ENCODE assay signal across 1 cellular context in the genomic region with DNA sequence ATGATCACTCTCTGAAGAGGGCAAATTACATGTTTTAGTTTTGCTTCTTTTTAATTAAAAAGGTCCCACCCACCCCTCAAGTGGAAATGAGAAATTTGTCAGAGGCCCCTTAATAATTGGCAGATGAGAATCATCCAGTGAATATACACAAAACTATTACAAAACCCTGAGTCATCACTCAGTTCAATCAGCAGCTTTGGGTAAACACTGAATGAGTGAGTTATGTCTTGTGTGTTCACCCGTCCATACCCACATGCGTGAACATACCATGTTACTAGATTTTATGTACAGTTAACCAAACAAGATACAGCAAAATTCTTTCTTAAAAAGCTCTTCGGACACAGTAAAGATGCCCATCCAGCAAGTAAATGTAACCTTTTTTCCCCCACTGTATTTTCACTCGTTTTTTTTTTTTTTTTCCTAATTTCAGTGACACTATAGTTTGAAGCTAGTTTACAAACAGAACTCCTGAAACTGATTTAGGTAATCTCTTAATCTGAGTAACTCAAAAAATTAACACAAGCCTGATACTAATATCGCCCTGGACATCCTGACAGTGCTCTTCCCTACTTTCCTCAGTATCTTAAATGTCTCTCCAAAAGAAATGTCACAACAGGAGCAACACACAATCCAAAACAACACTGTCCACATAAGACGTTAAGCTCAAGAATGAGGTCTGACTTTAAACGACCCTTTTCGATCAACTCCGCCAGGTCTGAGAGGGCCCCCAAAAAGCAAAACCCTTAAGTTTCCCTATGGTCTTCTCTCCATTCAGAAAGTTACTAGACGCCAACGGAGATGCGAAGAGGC.
A peak's percentile ranks its signal among the peaks of the same experiment; 100 is the strongest.
TF ChIP-seq lines count a peak whose summit lies in the region.

No MANE protein-coding gene starts in this region.

TF ChIP-seq in K562, 482 proteins besides CTCF, POLR2A, EP300 and RAD21 (continued from another document and continues in another):
- TF ChIP-seq, protein P1, sequence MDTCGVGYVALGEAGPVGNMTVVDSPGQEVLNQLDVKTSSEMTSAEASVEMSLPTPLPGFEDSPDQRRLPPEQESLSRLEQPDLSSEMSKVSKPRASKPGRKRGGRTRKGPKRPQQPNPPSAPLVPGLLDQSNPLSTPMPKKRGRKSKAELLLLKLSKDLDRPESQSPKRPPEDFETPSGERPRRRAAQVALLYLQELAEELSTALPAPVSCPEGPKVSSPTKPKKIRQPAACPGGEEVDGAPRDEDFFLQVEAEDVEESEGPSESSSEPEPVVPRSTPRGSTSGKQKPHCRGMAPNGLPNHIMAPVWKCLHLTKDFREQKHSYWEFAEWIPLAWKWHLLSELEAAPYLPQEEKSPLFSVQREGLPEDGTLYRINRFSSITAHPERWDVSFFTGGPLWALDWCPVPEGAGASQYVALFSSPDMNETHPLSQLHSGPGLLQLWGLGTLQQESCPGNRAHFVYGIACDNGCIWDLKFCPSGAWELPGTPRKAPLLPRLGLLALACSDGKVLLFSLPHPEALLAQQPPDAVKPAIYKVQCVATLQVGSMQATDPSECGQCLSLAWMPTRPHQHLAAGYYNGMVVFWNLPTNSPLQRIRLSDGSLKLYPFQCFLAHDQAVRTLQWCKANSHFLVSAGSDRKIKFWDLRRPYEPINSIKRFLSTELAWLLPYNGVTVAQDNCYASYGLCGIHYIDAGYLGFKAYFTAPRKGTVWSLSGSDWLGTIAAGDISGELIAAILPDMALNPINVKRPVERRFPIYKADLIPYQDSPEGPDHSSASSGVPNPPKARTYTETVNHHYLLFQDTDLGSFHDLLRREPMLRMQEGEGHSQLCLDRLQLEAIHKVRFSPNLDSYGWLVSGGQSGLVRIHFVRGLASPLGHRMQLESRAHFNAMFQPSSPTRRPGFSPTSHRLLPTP (IDR thresholded peaks at IDR 0.05; ENCODE audit: borderline replicate concordance, extremely low read depth, insufficient read length), result no peak
- TF ChIP-seq ZNF263 (CRISPR knock-in tag; IDR thresholded peaks at IDR 0.05; ENCODE audit: borderline replicate concordance), result no peak
- TF ChIP-seq MIER1 (IDR thresholded peaks at IDR 0.05; ENCODE audit: low read depth), result no peak
- no peak for TF ChIP-seq HMGN3 (IDR thresholded peaks at IDR 0.05; ENCODE audit: borderline replicate concordance, extremely low read depth, insufficient read length, low read depth, low read length)
- no peak for TF ChIP-seq PTRF (tag; IDR thresholded peaks at IDR 0.05)
- no peak for TF ChIP-seq E2F3 (CRISPR knock-in tag; IDR thresholded peaks at IDR 0.05)
- TF ChIP-seq, protein P2, sequence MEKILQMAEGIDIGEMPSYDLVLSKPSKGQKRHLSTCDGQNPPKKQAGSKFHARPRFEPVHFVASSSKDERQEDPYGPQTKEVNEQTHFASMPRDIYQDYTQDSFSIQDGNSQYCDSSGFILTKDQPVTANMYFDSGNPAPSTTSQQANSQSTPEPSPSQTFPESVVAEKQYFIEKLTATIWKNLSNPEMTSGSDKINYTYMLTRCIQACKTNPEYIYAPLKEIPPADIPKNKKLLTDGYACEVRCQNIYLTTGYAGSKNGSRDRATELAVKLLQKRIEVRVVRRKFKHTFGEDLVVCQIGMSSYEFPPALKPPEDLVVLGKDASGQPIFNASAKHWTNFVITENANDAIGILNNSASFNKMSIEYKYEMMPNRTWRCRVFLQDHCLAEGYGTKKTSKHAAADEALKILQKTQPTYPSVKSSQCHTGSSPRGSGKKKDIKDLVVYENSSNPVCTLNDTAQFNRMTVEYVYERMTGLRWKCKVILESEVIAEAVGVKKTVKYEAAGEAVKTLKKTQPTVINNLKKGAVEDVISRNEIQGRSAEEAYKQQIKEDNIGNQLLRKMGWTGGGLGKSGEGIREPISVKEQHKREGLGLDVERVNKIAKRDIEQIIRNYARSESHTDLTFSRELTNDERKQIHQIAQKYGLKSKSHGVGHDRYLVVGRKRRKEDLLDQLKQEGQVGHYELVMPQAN (IDR thresholded peaks at IDR 0.05; ENCODE audit: borderline replicate concordance), result no peak
- TF ChIP-seq DIDO1 (tag; IDR thresholded peaks at IDR 0.05; ENCODE audit: low read depth), result no peak
- TF ChIP-seq ZNF24 (IDR thresholded peaks at IDR 0.05), result no peak
- TF ChIP-seq, protein P3, sequence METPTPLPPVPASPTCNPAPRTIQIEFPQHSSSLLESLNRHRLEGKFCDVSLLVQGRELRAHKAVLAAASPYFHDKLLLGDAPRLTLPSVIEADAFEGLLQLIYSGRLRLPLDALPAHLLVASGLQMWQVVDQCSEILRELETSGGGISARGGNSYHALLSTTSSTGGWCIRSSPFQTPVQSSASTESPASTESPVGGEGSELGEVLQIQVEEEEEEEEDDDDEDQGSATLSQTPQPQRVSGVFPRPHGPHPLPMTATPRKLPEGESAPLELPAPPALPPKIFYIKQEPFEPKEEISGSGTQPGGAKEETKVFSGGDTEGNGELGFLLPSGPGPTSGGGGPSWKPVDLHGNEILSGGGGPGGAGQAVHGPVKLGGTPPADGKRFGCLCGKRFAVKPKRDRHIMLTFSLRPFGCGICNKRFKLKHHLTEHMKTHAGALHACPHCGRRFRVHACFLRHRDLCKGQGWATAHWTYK (CRISPR knock-in tag; IDR thresholded peaks at IDR 0.05), result no peak
- TF ChIP-seq TEAD4 (IDR thresholded peaks at IDR 0.05; ENCODE audit: low read length), result no peak
- TF ChIP-seq TEAD4 (CRISPR knock-in tag; IDR thresholded peaks at IDR 0.05; ENCODE audit: borderline replicate concordance), result no peak
- TF ChIP-seq, protein P4, sequence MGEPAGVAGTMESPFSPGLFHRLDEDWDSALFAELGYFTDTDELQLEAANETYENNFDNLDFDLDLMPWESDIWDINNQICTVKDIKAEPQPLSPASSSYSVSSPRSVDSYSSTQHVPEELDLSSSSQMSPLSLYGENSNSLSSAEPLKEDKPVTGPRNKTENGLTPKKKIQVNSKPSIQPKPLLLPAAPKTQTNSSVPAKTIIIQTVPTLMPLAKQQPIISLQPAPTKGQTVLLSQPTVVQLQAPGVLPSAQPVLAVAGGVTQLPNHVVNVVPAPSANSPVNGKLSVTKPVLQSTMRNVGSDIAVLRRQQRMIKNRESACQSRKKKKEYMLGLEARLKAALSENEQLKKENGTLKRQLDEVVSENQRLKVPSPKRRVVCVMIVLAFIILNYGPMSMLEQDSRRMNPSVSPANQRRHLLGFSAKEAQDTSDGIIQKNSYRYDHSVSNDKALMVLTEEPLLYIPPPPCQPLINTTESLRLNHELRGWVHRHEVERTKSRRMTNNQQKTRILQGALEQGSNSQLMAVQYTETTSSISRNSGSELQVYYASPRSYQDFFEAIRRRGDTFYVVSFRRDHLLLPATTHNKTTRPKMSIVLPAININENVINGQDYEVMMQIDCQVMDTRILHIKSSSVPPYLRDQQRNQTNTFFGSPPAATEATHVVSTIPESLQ (CRISPR knock-in tag; IDR thresholded peaks at IDR 0.05), result no peak
- TF ChIP-seq SPI1 (IDR thresholded peaks at IDR 0.05; ENCODE audit: borderline replicate concordance, low read depth, low read length), result no peak
- peak in 1 of 2 experiments; percentile 20; a peak in 1 of 4 replicates for TF ChIP-seq SIN3A (IDR thresholded peaks at IDR 0.05; ENCODE audit: borderline replicate concordance in 2 of 2, control insufficient read depth in 1 of 2, low read depth in 2 of 2, low read length in 2 of 2)
- TF ChIP-seq IFI16 (CRISPR knock-in tag; IDR thresholded peaks at IDR 0.05), result no peak
- TF ChIP-seq, protein P5, sequence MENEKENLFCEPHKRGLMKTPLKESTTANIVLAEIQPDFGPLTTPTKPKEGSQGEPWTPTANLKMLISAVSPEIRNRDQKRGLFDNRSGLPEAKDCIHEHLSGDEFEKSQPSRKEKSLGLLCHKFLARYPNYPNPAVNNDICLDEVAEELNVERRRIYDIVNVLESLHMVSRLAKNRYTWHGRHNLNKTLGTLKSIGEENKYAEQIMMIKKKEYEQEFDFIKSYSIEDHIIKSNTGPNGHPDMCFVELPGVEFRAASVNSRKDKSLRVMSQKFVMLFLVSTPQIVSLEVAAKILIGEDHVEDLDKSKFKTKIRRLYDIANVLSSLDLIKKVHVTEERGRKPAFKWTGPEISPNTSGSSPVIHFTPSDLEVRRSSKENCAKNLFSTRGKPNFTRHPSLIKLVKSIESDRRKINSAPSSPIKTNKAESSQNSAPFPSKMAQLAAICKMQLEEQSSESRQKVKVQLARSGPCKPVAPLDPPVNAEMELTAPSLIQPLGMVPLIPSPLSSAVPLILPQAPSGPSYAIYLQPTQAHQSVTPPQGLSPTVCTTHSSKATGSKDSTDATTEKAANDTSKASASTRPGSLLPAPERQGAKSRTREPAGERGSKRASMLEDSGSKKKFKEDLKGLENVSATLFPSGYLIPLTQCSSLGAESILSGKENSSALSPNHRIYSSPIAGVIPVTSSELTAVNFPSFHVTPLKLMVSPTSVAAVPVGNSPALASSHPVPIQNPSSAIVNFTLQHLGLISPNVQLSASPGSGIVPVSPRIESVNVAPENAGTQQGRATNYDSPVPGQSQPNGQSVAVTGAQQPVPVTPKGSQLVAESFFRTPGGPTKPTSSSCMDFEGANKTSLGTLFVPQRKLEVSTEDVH (IDR thresholded peaks at IDR 0.05; ENCODE audit: low read depth, partially characterized antibody), result no peak
- TF ChIP-seq CHD1 (IDR thresholded peaks at IDR 0.05; ENCODE audit: low read length), result no peak
- no peak for TF ChIP-seq NR4A1 (CRISPR knock-in tag; IDR thresholded peaks at IDR 0.05)
- TF ChIP-seq NR4A1 (tag; IDR thresholded peaks at IDR 0.05), result no peak
- TF ChIP-seq POU5F1 (IDR thresholded peaks at IDR 0.05; ENCODE audit: borderline replicate concordance, low read depth, low read length, partially characterized antibody), result no peak
- TF ChIP-seq HDAC1 (IDR thresholded peaks at IDR 0.05), result 0 out of 4 replicates have a peak, but pooled peaks of 1 of the 2 experiments have one; percentile 16
- no peak; the same call in 1 of the 2 replicates for TF ChIP-seq CBFA2T3 (IDR thresholded peaks at IDR 0.05)
- no peak for TF ChIP-seq HDAC6 (IDR thresholded peaks at IDR 0.05; ENCODE audit: low read depth, low read length)
- TF ChIP-seq, protein P6, sequence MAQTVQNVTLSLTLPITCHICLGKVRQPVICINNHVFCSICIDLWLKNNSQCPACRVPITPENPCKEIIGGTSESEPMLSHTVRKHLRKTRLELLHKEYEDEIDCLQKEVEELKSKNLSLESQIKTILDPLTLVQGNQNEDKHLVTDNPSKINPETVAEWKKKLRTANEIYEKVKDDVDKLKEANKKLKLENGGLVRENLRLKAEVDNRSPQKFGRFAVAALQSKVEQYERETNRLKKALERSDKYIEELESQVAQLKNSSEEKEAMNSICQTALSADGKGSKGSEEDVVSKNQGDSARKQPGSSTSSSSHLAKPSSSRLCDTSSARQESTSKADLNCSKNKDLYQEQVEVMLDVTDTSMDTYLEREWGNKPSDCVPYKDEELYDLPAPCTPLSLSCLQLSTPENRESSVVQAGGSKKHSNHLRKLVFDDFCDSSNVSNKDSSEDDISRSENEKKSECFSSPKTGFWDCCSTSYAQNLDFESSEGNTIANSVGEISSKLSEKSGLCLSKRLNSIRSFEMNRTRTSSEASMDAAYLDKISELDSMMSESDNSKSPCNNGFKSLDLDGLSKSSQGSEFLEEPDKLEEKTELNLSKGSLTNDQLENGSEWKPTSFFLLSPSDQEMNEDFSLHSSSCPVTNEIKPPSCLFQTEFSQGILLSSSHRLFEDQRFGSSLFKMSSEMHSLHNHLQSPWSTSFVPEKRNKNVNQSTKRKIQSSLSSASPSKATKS (CRISPR knock-in tag; IDR thresholded peaks at IDR 0.05), result no peak
- TF ChIP-seq ZNF146 (CRISPR knock-in tag; IDR thresholded peaks at IDR 0.05; ENCODE audit: unreplicated experiment), result no peak
- TF ChIP-seq ZSCAN32 (CRISPR knock-in tag; IDR thresholded peaks at IDR 0.05), result no peak
- no peak for TF ChIP-seq ARHGAP35 (IDR thresholded peaks at IDR 0.05; ENCODE audit: partially characterized antibody)
- TF ChIP-seq NCOR1 (IDR thresholded peaks at IDR 0.05), result peak; percentile 25; the same call in 1 of the 2 replicates
- no peak; a peak in 1 of 4 replicates for TF ChIP-seq TEAD1 (CRISPR knock-in tag; IDR thresholded peaks at IDR 0.05)
- TF ChIP-seq, protein P7, sequence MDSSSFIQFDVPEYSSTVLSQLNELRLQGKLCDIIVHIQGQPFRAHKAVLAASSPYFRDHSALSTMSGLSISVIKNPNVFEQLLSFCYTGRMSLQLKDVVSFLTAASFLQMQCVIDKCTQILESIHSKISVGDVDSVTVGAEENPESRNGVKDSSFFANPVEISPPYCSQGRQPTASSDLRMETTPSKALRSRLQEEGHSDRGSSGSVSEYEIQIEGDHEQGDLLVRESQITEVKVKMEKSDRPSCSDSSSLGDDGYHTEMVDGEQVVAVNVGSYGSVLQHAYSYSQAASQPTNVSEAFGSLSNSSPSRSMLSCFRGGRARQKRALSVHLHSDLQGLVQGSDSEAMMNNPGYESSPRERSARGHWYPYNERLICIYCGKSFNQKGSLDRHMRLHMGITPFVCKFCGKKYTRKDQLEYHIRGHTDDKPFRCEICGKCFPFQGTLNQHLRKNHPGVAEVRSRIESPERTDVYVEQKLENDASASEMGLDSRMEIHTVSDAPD (CRISPR knock-in tag; IDR thresholded peaks at IDR 0.05), result no peak
- TF ChIP-seq, protein P8, sequence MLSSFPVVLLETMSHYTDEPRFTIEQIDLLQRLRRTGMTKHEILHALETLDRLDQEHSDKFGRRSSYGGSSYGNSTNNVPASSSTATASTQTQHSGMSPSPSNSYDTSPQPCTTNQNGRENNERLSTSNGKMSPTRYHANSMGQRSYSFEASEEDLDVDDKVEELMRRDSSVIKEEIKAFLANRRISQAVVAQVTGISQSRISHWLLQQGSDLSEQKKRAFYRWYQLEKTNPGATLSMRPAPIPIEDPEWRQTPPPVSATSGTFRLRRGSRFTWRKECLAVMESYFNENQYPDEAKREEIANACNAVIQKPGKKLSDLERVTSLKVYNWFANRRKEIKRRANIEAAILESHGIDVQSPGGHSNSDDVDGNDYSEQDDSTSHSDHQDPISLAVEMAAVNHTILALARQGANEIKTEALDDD (IDR thresholded peaks at IDR 0.05), result peak; percentile 81
- TF ChIP-seq CBX5 (IDR thresholded peaks at IDR 0.05; ENCODE audit: borderline replicate concordance, low read depth), result no peak
- TF ChIP-seq FOSL1 (tag; conservative IDR thresholded peaks at IDR 0.05), result peak; percentile 91
- TF ChIP-seq ZNF23 (CRISPR knock-in tag; IDR thresholded peaks at IDR 0.05), result no peak
- no peak for TF ChIP-seq SREBF2 (CRISPR knock-in tag; IDR thresholded peaks at IDR 0.05)
- no peak for TF ChIP-seq BDP1 (IDR thresholded peaks at IDR 0.05; ENCODE audit: insufficient read depth, insufficient read length)
- TF ChIP-seq CHCHD3 (CRISPR knock-in tag; IDR thresholded peaks at IDR 0.05), result no peak
- TF ChIP-seq, protein P9, sequence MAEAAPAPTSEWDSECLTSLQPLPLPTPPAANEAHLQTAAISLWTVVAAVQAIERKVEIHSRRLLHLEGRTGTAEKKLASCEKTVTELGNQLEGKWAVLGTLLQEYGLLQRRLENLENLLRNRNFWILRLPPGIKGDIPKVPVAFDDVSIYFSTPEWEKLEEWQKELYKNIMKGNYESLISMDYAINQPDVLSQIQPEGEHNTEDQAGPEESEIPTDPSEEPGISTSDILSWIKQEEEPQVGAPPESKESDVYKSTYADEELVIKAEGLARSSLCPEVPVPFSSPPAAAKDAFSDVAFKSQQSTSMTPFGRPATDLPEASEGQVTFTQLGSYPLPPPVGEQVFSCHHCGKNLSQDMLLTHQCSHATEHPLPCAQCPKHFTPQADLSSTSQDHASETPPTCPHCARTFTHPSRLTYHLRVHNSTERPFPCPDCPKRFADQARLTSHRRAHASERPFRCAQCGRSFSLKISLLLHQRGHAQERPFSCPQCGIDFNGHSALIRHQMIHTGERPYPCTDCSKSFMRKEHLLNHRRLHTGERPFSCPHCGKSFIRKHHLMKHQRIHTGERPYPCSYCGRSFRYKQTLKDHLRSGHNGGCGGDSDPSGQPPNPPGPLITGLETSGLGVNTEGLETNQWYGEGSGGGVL (CRISPR knock-in tag; IDR thresholded peaks at IDR 0.05), result no peak
- peak; percentile 26; the same call in 1 of the 2 replicates for TF ChIP-seq PML (IDR thresholded peaks at IDR 0.05; ENCODE audit: low read length)
- TF ChIP-seq STAT5B (CRISPR knock-in tag; IDR thresholded peaks at IDR 0.05), result no peak
- TF ChIP-seq ZNF253 (CRISPR knock-in tag; conservative IDR thresholded peaks at IDR 0.05), result no peak
- TF ChIP-seq MCM7 (IDR thresholded peaks at IDR 0.05), result no peak
- TF ChIP-seq ZC3H4 (CRISPR knock-in tag; IDR thresholded peaks at IDR 0.05; ENCODE audit: borderline replicate concordance), result no peak
- no peak for TF ChIP-seq EHMT2 (IDR thresholded peaks at IDR 0.05)
